Comparison of ENCODE assay signal across 9 cellular contexts in the genomic region with DNA sequence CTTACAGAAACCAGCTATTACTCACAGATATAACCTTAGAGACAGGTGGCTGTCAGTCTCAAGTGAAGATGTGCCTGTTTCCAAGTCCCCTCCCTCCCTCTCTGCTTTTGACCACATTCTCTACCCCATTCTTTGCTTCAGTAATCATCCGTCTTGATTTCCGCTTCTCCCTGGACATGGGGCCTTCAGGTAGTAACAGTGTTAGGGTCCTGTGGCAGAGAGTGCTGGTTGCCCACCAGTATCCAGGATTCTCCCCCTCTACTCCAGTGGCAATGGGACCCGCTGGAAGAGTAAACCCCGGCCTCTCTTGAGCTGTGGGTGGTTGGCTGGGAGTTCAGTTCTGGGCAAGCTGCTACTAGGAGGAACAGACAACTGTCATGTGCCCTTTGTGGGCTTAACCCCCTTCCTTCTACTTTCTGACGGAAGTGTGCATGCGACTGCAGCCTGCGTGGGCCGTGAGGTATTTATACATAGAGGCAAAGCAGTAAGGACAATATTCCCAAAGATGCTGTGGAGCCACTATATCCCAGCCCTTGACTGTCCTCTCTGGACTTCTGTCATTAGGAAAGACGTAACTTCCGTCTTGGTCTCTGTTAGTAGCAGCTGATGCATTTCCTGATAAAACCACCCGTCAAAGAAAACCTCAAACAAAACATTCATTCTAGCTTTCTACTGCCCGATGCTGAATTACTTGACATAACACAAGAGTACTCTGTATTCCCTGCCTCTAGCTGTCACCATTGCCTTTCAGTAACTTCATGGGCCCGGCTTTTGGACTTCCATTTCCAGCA. TPM values are rescaled to one million over a fixed set of nuclear protein-coding genes. Genes with fewer than 3 reads are reported as not detected.
A peak's percentile ranks its signal among the peaks of the same experiment; 100 is the strongest.
DNase-seq lines count a peak whose midpoint lies in the region; ATAC-seq and TF ChIP-seq lines count a peak whose summit lies in the region.
"Had no signal": no experiment of that assay in that cellular context is flagged by ENCODE, and none has a peak within 500 bp of the region (broad histone marks: within the 10 kb centered on the region; RNA-seq: fewer than 3 reads in every experiment).

No MANE protein-coding gene starts in this region.

- peak overlapping the region; percentile 93 for H3K4me3 Mint-ChIP-seq in activated T-helper 17 cell treated with anti-CD3 and anti-CD28 coated beads, Interleukin-2, amount 50 U/mL, for 72 hours
- peak overlapping the region; percentile 74 for H3K4me3 Mint-ChIP-seq in natural killer cell treated with Interleukin-12 subunit alpha and Interleukin-12 subunit beta and Interleukin-15 and Interleukin-18, amount 100 ng/mL, for 72 hours

- H3K4me3 ChIP-seq in DND-41 (ENCODE audit: low read depth in 1 of 2, low read length in 2 of 2): peak overlapping the region in 1 of 2 experiments; percentile 29; a peak in 2 of 4 replicates
- peak overlapping the region; percentile 4 for H3K4me3 ChIP-seq in NB4 (ENCODE audit: low read depth, low read length)
- no peak overlapping the region for H3K4me3 ChIP-seq in coronary artery
- H3K4me3 ChIP-seq in foreskin fibroblast (ENCODE audit: low read depth in 1 of 2, low read length in 2 of 2): no peak overlapping the region
- H3K4me3 ChIP-seq: adrenal gland had no signal

- TF ChIP-seq CTCF in DND-41 (IDR thresholded peaks at IDR 0.05; ENCODE audit: borderline replicate concordance, extremely low read depth, low read length, poor library complexity, severe bottlenecking) (peak; percentile 15), NB4 (IDR thresholded peaks at IDR 0.05; ENCODE audit: low read depth, low read length) (no peak), coronary artery (IDR thresholded peaks at IDR 0.05) (no peak), foreskin fibroblast (IDR thresholded peaks at IDR 0.05; ENCODE audit: low read depth, low read length) (no peak)

- H3K9me3 Mint-ChIP-seq in activated T-helper 17 cell treated with anti-CD3 and anti-CD28 coated beads, Interleukin-2, amount 50 U/mL, for 72 hours: no peaks in the 10 kb centered on the region
- no peaks in the 10 kb centered on the region for H3K9me3 Mint-ChIP-seq in natural killer cell treated with Interleukin-12 subunit alpha and Interleukin-12 subunit beta and Interleukin-15 and Interleukin-18, amount 100 ng/mL, for 72 hours

- H3K27ac Mint-ChIP-seq in activated T-helper 17 cell treated with anti-CD3 and anti-CD28 coated beads, Interleukin-2, amount 50 U/mL, for 72 hours: peak overlapping the region; percentile 95
- H3K27ac Mint-ChIP-seq in natural killer cell treated with Interleukin-12 subunit alpha and Interleukin-12 subunit beta and Interleukin-15 and Interleukin-18, amount 100 ng/mL, for 72 hours: peak overlapping the region; percentile 79 to 95

- peaks cover 27% of the 10 kb centered on the region for H3K4me1 Mint-ChIP-seq in activated T-helper 17 cell treated with anti-CD3 and anti-CD28 coated beads, Interleukin-2, amount 50 U/mL, for 72 hours
- H3K4me1 Mint-ChIP-seq in natural killer cell treated with Interleukin-12 subunit alpha and Interleukin-12 subunit beta and Interleukin-15 and Interleukin-18, amount 100 ng/mL, for 72 hours (ENCODE audit: low read depth in 2 of 2): peaks cover 29 to 34% of the 10 kb centered on the region in 2 donors

- peaks cover 23% of the 10 kb centered on the region for H3K4me1 ChIP-seq in DND-41 (ENCODE audit: insufficient read depth, low read length)
- H3K4me1 ChIP-seq: adrenal gland had no signal

- peak; percentile 63 for DNase-seq in DND-41
- DNase-seq in NB4 (ENCODE audit: low read depth): peak; percentile 64
- DNase-seq in natural killer cell treated with Interleukin-12 subunit alpha and Interleukin-12 subunit beta and Interleukin-15 and Interleukin-18, amount 100 ng/mL, for 72 hours (ENCODE audit: low spot score): peak; percentile 63
- no peak for DNase-seq in coronary artery (ENCODE audit: low spot score)
- DNase-seq in DMS79 treated with DMSO at 0.1 percent for 48 hours (lab: John Stamatoyannopoulos, UW): no peak
- no peak for DNase-seq in foreskin fibroblast

- H3K79me2 ChIP-seq in DND-41 (ENCODE audit: insufficient read depth, low read length): no peaks in the 10 kb centered on the region

- TF ChIP-seq POLR2A in NB4 (IDR thresholded peaks at IDR 0.05; ENCODE audit: extremely low read depth, insufficient read length): no peak

- peak overlapping the region; percentile 49 for H3K4me2 ChIP-seq in DND-41 (ENCODE audit: insufficient read depth, low read length)

- no peaks in the 10 kb centered on the region for H3K27me3 ChIP-seq in DND-41 (ENCODE audit: insufficient read depth, low read length, poor library complexity)
- H3K27me3 ChIP-seq: adrenal gland had no signal

- H3K36me3 Mint-ChIP-seq in activated T-helper 17 cell treated with anti-CD3 and anti-CD28 coated beads, Interleukin-2, amount 50 U/mL, for 72 hours (ENCODE audit: low read depth): peaks cover 23% of the 10 kb centered on the region
- H3K36me3 Mint-ChIP-seq in natural killer cell treated with Interleukin-12 subunit alpha and Interleukin-12 subunit beta and Interleukin-15 and Interleukin-18, amount 100 ng/mL, for 72 hours: no peaks in the 10 kb centered on the region

- H3K9me3 ChIP-seq in DND-41 (ENCODE audit: insufficient read depth, low read length, severe bottlenecking): no peaks in the 10 kb centered on the region
- H3K9me3 ChIP-seq: adrenal gland had no signal

- H3K27me3 Mint-ChIP-seq in activated T-helper 17 cell treated with anti-CD3 and anti-CD28 coated beads, Interleukin-2, amount 50 U/mL, for 72 hours: no peaks in the 10 kb centered on the region
- H3K27me3 Mint-ChIP-seq in natural killer cell treated with Interleukin-12 subunit alpha and Interleukin-12 subunit beta and Interleukin-15 and Interleukin-18, amount 100 ng/mL, for 72 hours: no peaks in the 10 kb centered on the region

- peak; percentile 94 for ATAC-seq in DND-41 (ENCODE audit: insufficient read depth, low read depth)
- ATAC-seq in GM21737 (IDR thresholded peaks at IDR 0.05; ENCODE audit: unreplicated experiment): peak; percentile 65
- ATAC-seq in activated T-helper 17 cell treated with anti-CD3 and anti-CD28 coated beads, Interleukin-2, amount 50 U/mL, for 72 hours (replicated peaks): peak; percentile 90
- peak; percentile 89 to 93 for ATAC-seq in natural killer cell treated with Interleukin-12 subunit alpha and Interleukin-12 subunit beta and Interleukin-15 and Interleukin-18, amount 100 ng/mL, for 72 hours

- peak overlapping the region; percentile 71 for H2AFZ ChIP-seq in DND-41 (ENCODE audit: low read depth, low read length)

- H3K27ac ChIP-seq in DND-41 (ENCODE audit: low read length) (peak overlapping the region; percentile 80), coronary artery (peak overlapping the region in 1 of 2 donors; percentile 60)

- peak overlapping the region; percentile 35 for H3K9ac ChIP-seq in DND-41 (ENCODE audit: low read depth, low read length)

- H3K36me3 ChIP-seq in DND-41 (ENCODE audit: insufficient read depth, low read length): peaks cover 12% of the 10 kb centered on the region
- H3K36me3 ChIP-seq: adrenal gland had no signal

- H4K20me1 ChIP-seq in DND-41 (ENCODE audit: insufficient read depth, low read length): no peaks in the 10 kb centered on the region

RNA-seq across cellular contexts. Expression of a gene that starts 17.9 kb away (rescaled TPM):
- 10 to 100 TPM; 26.1 to 55.9 TPM for total RNA-seq in activated T-helper 17 cell treated with anti-CD3 and anti-CD28 coated beads, Interleukin-2, amount 50 U/mL, for 72 hours
- 10 to 100 TPM; 22.6 to 37.6 TPM for total RNA-seq in natural killer cell treated with Interleukin-12 subunit alpha and Interleukin-12 subunit beta and Interleukin-15 and Interleukin-18, amount 100 ng/mL, for 72 hours

Comparison
In these comparisons a context has a peak if more than half of its experiments do, and no peak if none do; other contexts are left out.
1. DNase-seq: peak in DND-41 (single experiment), NB4 (single experiment) and natural killer cell treated with Interleukin-12 subunit alpha and Interleukin-12 subunit beta and Interleukin-15 and Interleukin-18, amount 100 ng/mL, for 72 hours (single experiment); none in coronary artery (single experiment), DMS79 treated with DMSO at 0.1 percent for 48 hours (single experiment) and foreskin fibroblast (0 of 2).
2. Peak in every context shown above with its lines, with median percentiles within 50 percentile points of each other: ATAC-seq.